ENCODE assay signal across 21 cellular contexts in the genomic region with DNA sequence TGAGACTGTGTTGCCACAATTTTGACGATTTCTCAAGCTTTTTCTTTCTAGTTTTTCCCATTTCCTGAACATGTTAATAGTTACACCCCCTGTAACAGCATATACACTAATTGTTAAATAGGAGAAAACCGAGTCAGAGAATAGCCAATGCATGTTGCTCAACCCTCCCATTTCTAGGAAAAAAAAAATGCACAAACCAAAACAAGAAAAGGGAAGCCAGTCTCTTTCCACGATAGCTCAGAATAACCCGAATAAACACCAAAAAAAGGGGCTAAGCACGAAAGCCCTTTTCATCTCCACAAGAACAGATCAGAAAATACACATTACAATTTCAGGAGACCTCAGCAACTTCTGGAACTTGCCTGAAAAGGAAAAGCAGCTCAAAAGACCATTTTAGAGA. TPM values are rescaled to one million over a fixed set of nuclear protein-coding genes. Genes with fewer than 3 reads are reported as not detected.
DNase-seq lines count a peak whose midpoint lies in the region; ATAC-seq and TF ChIP-seq lines count a peak whose summit lies in the region.
"Had no signal": no experiment of that assay in that cellular context is flagged by ENCODE, and none has a peak within 500 bp of the region (broad histone marks: within the 10 kb centered on the region; RNA-seq: fewer than 3 reads in every experiment).

No MANE protein-coding gene starts in this region.

- intact Hi-C loops in heart left ventricle (cut with DNase I), result loop anchor here in 1 of 10 donors (10.0 kb wide), 1 partner anchor 60 kb away; no protein-coding TSS in a partner anchor
- intact Hi-C loops in left ventricle myocardium superior (cut with micrococcal nuclease), result no loop called here
- intact Hi-C loops in esophagus muscularis mucosa (cut with DNase I), result no loop called here
- intact Hi-C loops in tibial artery (cut with DNase I; ENCODE audit: low total_unique reads), result no loop called here

- H3K27me3 ChIP-seq in heart left ventricle (no peaks in the 10 kb centered on the region), esophagus muscularis mucosa (no peaks in the 10 kb centered on the region), tibial artery (no peaks in the 10 kb centered on the region), BE2C (peaks cover 9% of the 10 kb centered on the region; the same call in 1 of the 2 replicates)
- H3K27me3 ChIP-seq: ascending aorta, MG63, upper lobe of right lung had no signal

- peaks cover 0 to 94% (median 75%) of the 10 kb centered on the region in 12 donors for H3K4me1 ChIP-seq in heart left ventricle
- H3K4me1 ChIP-seq in esophagus muscularis mucosa, result peaks cover 75 to 100% (median 99%) of the 10 kb centered on the region in 4 donors
- H3K4me1 ChIP-seq in tibial artery, result peaks cover 0 to 94% (median 52%) of the 10 kb centered on the region in 4 donors
- no peaks in the 10 kb centered on the region for H3K4me1 ChIP-seq in BE2C
- H3K4me1 ChIP-seq: HAP-1 had no signal

- H3K4me3 ChIP-seq in heart left ventricle, result peak overlapping the region in 4 of 12 donors; percentile 1 to 36 (median 16)
- no peak overlapping the region for H3K4me3 ChIP-seq in esophagus muscularis mucosa
- no peak overlapping the region for H3K4me3 ChIP-seq in tibial artery
- no peak overlapping the region for H3K4me3 ChIP-seq in BE2C (ENCODE audit: low read depth, low read length)
- H3K4me3 ChIP-seq: ascending aorta, HAP-1, MG63, upper lobe of right lung had no signal

- no peak for TF ChIP-seq POLR2A in heart left ventricle (IDR thresholded peaks at IDR 0.05)
- no peak for TF ChIP-seq POLR2A in esophagus muscularis mucosa (IDR thresholded peaks at IDR 0.05; ENCODE audit: low read depth)
- no peak for TF ChIP-seq POLR2A in erythroblast (IDR thresholded peaks at IDR 0.05; ENCODE audit: low read length)

- no peak for TF ChIP-seq EP300 in esophagus muscularis mucosa (IDR thresholded peaks at IDR 0.05)

- TF ChIP-seq CTCF in heart left ventricle (IDR thresholded peaks at IDR 0.05) (no peak), esophagus muscularis mucosa (IDR thresholded peaks at IDR 0.05) (no peak), tibial artery (IDR thresholded peaks at IDR 0.05) (no peak), BE2C (IDR thresholded peaks at IDR 0.05; ENCODE audit: low read depth, low read length) (no peak)

- DNase-seq in heart left ventricle (no peak), left ventricle myocardium superior (no peak), NOMO-1 treated with DMSO at 0.1 percent for 48 hours (lab: John Stamatoyannopoulos, UW; ENCODE audit: unreplicated experiment) (peak; percentile 58), esophagus muscularis mucosa (ENCODE audit: extremely low spot score) (no peak), tibial artery (no peak), BE2C (no peak), erythroblast (lab: John Stamatoyannopoulos, UW) (no peak)
- DNase-seq: activated CD4-positive, alpha-beta T cell treated with anti-CD3 and anti-CD28 coated beads for 1 hour; activated naive CD4-positive, alpha-beta T cell treated with anti-CD3 and anti-CD28 coated beads, Interleukin-2, amount 10 ng/mL, durations not matched to agents 7 days and 5 days; activated T-cell treated with anti-CD3 and anti-CD28 coated beads, Interleukin-2, amount 50 U/mL, for 48 hours; CD4-positive, alpha-beta memory T cell; effector CD8-positive, alpha-beta T cell; MG63; NCI-H69; stimulated activated naive CD8-positive, alpha-beta T cell treated with anti-CD3 and anti-CD28 coated beads, Interleukin-15, amount 100 ng/mL, for 72 hours; SW 1271; upper lobe of right lung had no signal

- peak overlapping the region in 8 of 12 donors; percentile 4 to 77 (median 58) for H3K27ac ChIP-seq in heart left ventricle
- H3K27ac ChIP-seq in esophagus muscularis mucosa (replicated peaks in 1 of 4), result peak overlapping the region; percentile 71 to 79 (median 74)
- H3K27ac ChIP-seq in tibial artery, result peak overlapping the region; percentile 0 to 45
- H3K27ac ChIP-seq: upper lobe of right lung had no signal

- whole genome bisulfite sequencing in heart left ventricle, 4 donors, result 67 to 76% (median 74%) methylated on average over 5 of the region's 5 CpGs
- 63% methylated on average over 5 of the region's 5 CpGs for WGBS in esophagus muscularis mucosa

- no peaks in the 10 kb centered on the region for H3K9me3 ChIP-seq in heart left ventricle
- no peaks in the 10 kb centered on the region for H3K9me3 ChIP-seq in esophagus muscularis mucosa
- no peaks in the 10 kb centered on the region for H3K9me3 ChIP-seq in tibial artery
- H3K9me3 ChIP-seq in BE2C, result no peaks in the 10 kb centered on the region
- H3K9me3 ChIP-seq: ascending aorta, HAP-1, MG63, upper lobe of right lung had no signal

- ATAC-seq in heart left ventricle (no peak), left ventricle myocardium superior (no peak), HG02623 (IDR thresholded peaks at IDR 0.05; ENCODE audit: unreplicated experiment) (no peak)
- ATAC-seq: esophagus mucosa; stimulated activated naive CD8-positive, alpha-beta T cell treated with anti-CD3 and anti-CD28 coated beads, Interleukin-15, amount 100 ng/mL, for 72 hours; upper lobe of right lung had no signal

- H3K36me3 ChIP-seq in heart left ventricle, result peaks cover 0 to 37% (median 11%) of the 10 kb centered on the region in 9 donors
- peaks cover 0 to 11% (median 3%) of the 10 kb centered on the region in 4 donors for H3K36me3 ChIP-seq in esophagus muscularis mucosa
- H3K36me3 ChIP-seq in tibial artery, result peaks cover 0 to 10% (median 0%) of the 10 kb centered on the region in 3 donors
- no peaks in the 10 kb centered on the region for H3K36me3 ChIP-seq in BE2C

RNA-seq across cellular contexts. Expression of gene LATS2, which starts 16.3 kb away (rescaled TPM):
- total RNA-seq in heart left ventricle (10 to 100 TPM; 16.6 to 35.6 (median 27.1) TPM), left ventricle myocardium superior (25.1 TPM), esophagus muscularis mucosa (10 to 100 TPM; 49.8 to 93.8 (median 77.0) TPM)
- 10 to 100 TPM in 1 of 2 donors, 1 to 10 TPM in 1; 7.8 to 22.9 TPM for polyA plus RNA-seq in heart left ventricle
- not detected for polyA plus RNA-seq in BE2C (2012; ENCODE audit: insufficient read depth, insufficient read length, low read depth)

Comparison
In these comparisons a context has a peak if more than half of its experiments do, and no peak if none do; other contexts are left out.
1. H3K27ac ChIP-seq: peak in every context shown above with its lines; median percentile 74 in esophagus muscularis mucosa; 58 in heart left ventricle; 22 in tibial artery.